1 cellular context compared by ENCODE assay signal in genomic region chr12:110501722-110502448, GRCh38.
TF ChIP-seq lines count a peak whose summit lies in the region.

Gene RAD9B, plus strand, starts transcription at chr12:110502331. Its CDS starts 7 bp downstream, at chr12:110502338.
Gene VPS29, minus strand, starts transcription at chr12:110502111. Its CDS starts 60 bp downstream, at chr12:110502051.

TF ChIP-seq in GM12878, 131 proteins besides CTCF, POLR2A, EP300 and RAD21 (continued from another document):
- TF ChIP-seq ZBTB33 (IDR thresholded peaks at IDR 0.05) (no peak), CREB1 (IDR thresholded peaks at IDR 0.05; ENCODE audit: low read depth) (peak; percentile 77), SREBF1 (IDR thresholded peaks at IDR 0.05; ENCODE audit: low read length) (no peak), ZNF622 (IDR thresholded peaks at IDR 0.05) (no peak), ZBED1 (IDR thresholded peaks at IDR 0.05; ENCODE audit: borderline replicate concordance) (0 out of 2 replicates have a peak, but pooled peaks have one; percentile 22), FOS (IDR thresholded peaks at IDR 0.05; ENCODE audit: borderline replicate concordance, extremely low read depth, insufficient read length) (no peak), ATF7 (IDR thresholded peaks at IDR 0.05; ENCODE audit: low read depth) (peak; percentile 52), MTA2 (IDR thresholded peaks at IDR 0.05; ENCODE audit: low read depth) (peak; percentile 44), BCL3 (IDR thresholded peaks at IDR 0.05; ENCODE audit: borderline replicate concordance, insufficient read depth, low read depth, low read length, poor library complexity, severe bottlenecking) (no peak)
